In the genomic region with DNA sequence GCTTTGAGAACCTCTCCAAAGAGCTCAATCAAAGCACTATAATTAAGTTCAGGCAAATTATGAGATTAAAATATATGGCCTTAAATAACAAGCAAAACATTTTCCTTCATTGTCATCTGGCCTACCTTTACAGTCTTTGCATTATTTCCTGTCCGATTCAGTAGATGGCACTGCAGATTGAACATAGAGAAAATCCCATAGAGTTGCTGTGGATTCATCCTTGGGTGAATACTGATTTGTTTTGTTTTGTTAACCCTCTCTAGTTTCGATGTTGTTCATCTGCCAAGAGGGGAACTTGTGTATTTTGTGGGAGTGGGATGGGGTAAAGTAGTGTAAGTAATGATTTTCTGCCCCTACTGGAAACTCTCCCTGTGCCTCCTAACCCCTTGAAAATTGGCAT, we compare ENCODE assay signal across 6 cellular contexts.
A peak's percentile ranks its signal among the peaks of the same experiment; 100 is the strongest.
DNase-seq lines count a peak whose midpoint lies in the region; ATAC-seq, FAIRE-seq and TF ChIP-seq lines count a peak whose summit lies in the region.
"Not testable (repeated sequence)": the region's sequence is repeated elsewhere in the genome, so short reads cannot be mapped to it uniquely, and the experiment has no call there.

No MANE protein-coding gene starts in this region.

- not testable (repeated sequence) for H3K56ac ChIP-seq in IMR-90 (ENCODE audit: extremely low read depth, insufficient read depth, low read length)

- not testable (repeated sequence) for H3K36me3 Mint-ChIP-seq in brain

- TF ChIP-seq RAD21 in IMR-90 (IDR thresholded peaks at IDR 0.05; ENCODE audit: low read length); HepG2 (CRISPR knock-in tag; IDR thresholded peaks at IDR 0.05): not testable (repeated sequence)

- H3K4me3 Mint-ChIP-seq in brain = not testable (repeated sequence)

- H3K9me1 ChIP-seq in IMR-90 (ENCODE audit: insufficient read depth, low read length) = not testable (repeated sequence)

- H3K79me1 ChIP-seq in IMR-90 (ENCODE audit: low read depth in 1 of 2, low read length in 2 of 2) = not testable (repeated sequence)

- CTCF ChIA-PET in IMR-90 (lab: Yijun Ruan, JAX); Panc1 (lab: Charles Lee): not testable (repeated sequence)
- CTCF ChIA-PET in HepG2 (lab: Yijun Ruan, JAX; ENCODE audit: low intra/inter-chr PET ratio, low total read pairs) = interaction anchor here (0.7 kb wide), 1 partner anchor 111 kb away, joined by 3 read pairs; no protein-coding TSS in a partner anchor

- H4K5ac ChIP-seq in IMR-90 (ENCODE audit: low read depth, low read length) = not testable (repeated sequence)

- not testable (repeated sequence) for H3K14ac ChIP-seq in IMR-90 (replicated peaks; ENCODE audit: low read depth, low read length)

- TF ChIP-seq CTCF in IMR-90 (conservative IDR thresholded peaks at IDR 0.05; ENCODE audit: low read depth, low read length); Panc1 (IDR thresholded peaks at IDR 0.05); fibroblast of the aortic adventitia (IDR thresholded peaks at IDR 0.05; ENCODE audit: insufficient read depth, low read length): not testable (repeated sequence)
- TF ChIP-seq CTCF in brain (conservative IDR thresholded peaks at IDR 0.05) (peak; percentile 19 to 29), HepG2 (CRISPR knock-in tag; IDR thresholded peaks at IDR 0.05) (peak; percentile 26; the same call in 1 of the 2 replicates)

- no CpG with 5 or more reads among the region's 2 CpGs for WGBS in IMR-90 (ENCODE audit: extremely low coverage in 2 of 2, insufficient read length in 1 of 2), 2 experiments
- 0% methylated on average over 2 of the region's 2 CpGs for WGBS in HepG2 (ENCODE audit: low lambda C conversion rate)

- not testable (repeated sequence) for H2AK9ac ChIP-seq in IMR-90 (replicated peaks; ENCODE audit: low read depth, low read length, poor library complexity)

- H3K9me3 ChIP-seq in IMR-90 (ENCODE audit: control insufficient read depth, insufficient read depth, low read length); Panc1 (ENCODE audit: control insufficient read depth, insufficient read depth, low read depth, low read length); HepG2 (ENCODE audit: low read length): not testable (repeated sequence)

- H3K79me2 ChIP-seq in HepG2 (ENCODE audit: insufficient read depth, low read length) = not testable (repeated sequence)

- H3K4me1 ChIP-seq in IMR-90 (ENCODE audit: control insufficient read depth, insufficient read depth, low read length); Panc1 (ENCODE audit: control insufficient read depth, insufficient read depth, low read length); HepG2 (ENCODE audit: insufficient read depth, low read length): not testable (repeated sequence)

- H3K4ac ChIP-seq in IMR-90 (ENCODE audit: low read depth, low read length) = not testable (repeated sequence)

- H3K9me3 Mint-ChIP-seq in brain = not testable (repeated sequence)

- not testable (repeated sequence) for H3K36me3 ChIP-seq in IMR-90 (ENCODE audit: control insufficient read depth, insufficient read depth, low read length); Panc1 (ENCODE audit: control insufficient read depth, insufficient read depth, low read length); HepG2 (replicated peaks in 1 of 2; ENCODE audit: control insufficient read depth in 1 of 2, insufficient read depth in 2 of 2, low read length in 2 of 2)

- H3K27me3 Mint-ChIP-seq in brain = not testable (repeated sequence)

- not testable (repeated sequence) for H3K9ac ChIP-seq in IMR-90 (ENCODE audit: low read depth, low read length); HepG2 (ENCODE audit: insufficient read depth, low read depth, low read length)

- in situ Hi-C loops in IMR-90 (cut with MboI; ENCODE audit: low sequenced_read_pairs); Panc1 (cut with HindIII; ENCODE audit: low pct_unique_long_range_greater_than_20kb, low sequenced_read_pairs); HepG2 (cut with HindIII; ENCODE audit: extremely low pct_ligation_motif_present, low pct_unique_long_range_greater_than_20kb): not testable (repeated sequence)

- BruUV-seq in IMR-90 (replicated peaks; lab: Mats Ljungman, UMichigan); Panc1 (replicated peaks; lab: Mats Ljungman, UMichigan); HepG2 (replicated peaks; lab: Mats Ljungman, UMichigan): not testable (repeated sequence)

- not testable (repeated sequence) for H2AFZ ChIP-seq in IMR-90 (replicated peaks; ENCODE audit: low read length, poor library complexity); HepG2 (ENCODE audit: low read length)

- H2BK15ac ChIP-seq in IMR-90 (ENCODE audit: low read depth, low read length) = not testable (repeated sequence)

- TF ChIP-seq EP300 in HepG2 (IDR thresholded peaks at IDR 0.05; ENCODE audit: low read depth in 2 of 2, low read length in 2 of 2); HepG2 (CRISPR knock-in tag; IDR thresholded peaks at IDR 0.05; ENCODE audit: borderline replicate concordance): not testable (repeated sequence)

- POLR2A ChIA-PET in IMR-90 (lab: Charles Lee; ENCODE audit: unreplicated experiment); Panc1 (lab: Charles Lee); HepG2 (lab: Yijun Ruan, JAX): not testable (repeated sequence)

- H4K91ac ChIP-seq in IMR-90 (ENCODE audit: insufficient read depth, low read depth, low read length) = not testable (repeated sequence)

- DNase-seq in ELR (ENCODE audit: low read depth) = peak; percentile 2
- not testable (repeated sequence) for DNase-seq in IMR-90; Panc1 (ENCODE audit: low read depth, low spot score); HepG2 (ENCODE audit: low spot score)
- peak; percentile 20 for DNase-seq in fibroblast of the aortic adventitia (ENCODE audit: low read depth)

- not testable (repeated sequence) for H3K27ac Mint-ChIP-seq in brain

- dilution Hi-C loops in IMR-90 (cut with HindIII; ENCODE audit: low sequenced_read_pairs, unreplicated experiment) = not testable (repeated sequence)

- H3K23ac ChIP-seq in IMR-90 (ENCODE audit: low read depth, low read length) = not testable (repeated sequence)

- not testable (repeated sequence) for H2AK5ac ChIP-seq in IMR-90 (ENCODE audit: low read depth, low read length)

- H2BK20ac ChIP-seq in IMR-90 (ENCODE audit: low read depth, low read length) = not testable (repeated sequence)

- H4K20me1 ChIP-seq in IMR-90 (ENCODE audit: insufficient read depth, low read length); HepG2 (ENCODE audit: insufficient read depth, low read length): not testable (repeated sequence)

- ATAC-seq in IMR-90 (ENCODE audit: low read depth) (peak; percentile 48; the same call in 1 of the 2 replicates), Panc1 (0 out of 2 replicates have a peak, but pooled peaks have one; percentile 62), HepG2 (peak; percentile 64)

- not testable (repeated sequence) for H3K4me3 ChIP-seq in IMR-90 (ENCODE audit: insufficient read depth, low read depth, low read length); Panc1 (ENCODE audit: low read depth in 2 of 2, low read length in 2 of 2); fibroblast of the aortic adventitia (ENCODE audit: low read depth, low read length); HepG2 (replicated peaks in 1 of 3; ENCODE audit: insufficient read depth in 1 of 3, low read depth in 2 of 3, low read length in 3 of 3)

- not testable (repeated sequence) for H2BK120ac ChIP-seq in IMR-90 (ENCODE audit: low read depth, low read length)

- FAIRE-seq in HepG2 (lab: Jason Lieb, UNC) = not testable (repeated sequence)

- H3K18ac ChIP-seq in IMR-90 (ENCODE audit: low read depth, low read length) = not testable (repeated sequence)

- not testable (repeated sequence) for H3K4me2 ChIP-seq in IMR-90 (ENCODE audit: low read depth, low read length); HepG2 (ENCODE audit: low read depth, low read length)

- intact Hi-C loops in IMR-90 (cut with micrococcal nuclease); Panc1 (cut with micrococcal nuclease; ENCODE audit: unreplicated experiment); HepG2 (cut with micrococcal nuclease; ENCODE audit: unreplicated experiment): not testable (repeated sequence)

- not testable (repeated sequence) for H2BK5ac ChIP-seq in IMR-90 (ENCODE audit: low read depth, low read length, poor library complexity, severe bottlenecking)

- not testable (repeated sequence) for H3K27me3 ChIP-seq in IMR-90 (ENCODE audit: control insufficient read depth, insufficient read depth, low read length); Panc1 (ENCODE audit: control insufficient read depth, insufficient read depth, low read length); HepG2 (ENCODE audit: control insufficient read depth in 1 of 2, insufficient read depth in 2 of 2, low read length in 2 of 2)

- not testable (repeated sequence) for TF ChIP-seq POLR2A in IMR-90 (IDR thresholded peaks at IDR 0.05; ENCODE audit: low read depth, low read length); HepG2 (IDR thresholded peaks at IDR 0.05; ENCODE audit: insufficient read depth in 1 of 2, low read depth in 2 of 2, low read length in 2 of 2)

- H3K27ac ChIP-seq in IMR-90 (ENCODE audit: insufficient read depth, low read length); Panc1 (ENCODE audit: low read length); HepG2 (ENCODE audit: extremely low read length, insufficient read depth, low read length): not testable (repeated sequence)

- H3K4me1 Mint-ChIP-seq in brain = not testable (repeated sequence)

- not testable (repeated sequence) for H4K8ac ChIP-seq in IMR-90 (ENCODE audit: low read depth in 2 of 2, low read length in 2 of 2)

TF ChIP-seq in HepG2, 621 proteins besides CTCF, POLR2A, EP300 and RAD21:
- TF ChIP-seq ZNF652 (CRISPR knock-in tag; IDR thresholded peaks at IDR 0.05; ENCODE audit: borderline replicate concordance, low read depth) (peak; percentile 61; the same call in 1 of the 2 replicates), STAG1 (CRISPR knock-in tag; IDR thresholded peaks at IDR 0.05) (peak; percentile 62)
TF ChIP-seq in HepG2: peak in this region for 2; not testable (repeated sequence) for 619.
